In genomic region chr9:7240569-7241311, GRCh38 we compare ENCODE assay signal across 23 cellular contexts.
"Had no signal": no experiment of that assay in that cellular context is flagged by ENCODE, and none has a peak within 500 bp of the region (broad histone marks: within the 10 kb centered on the region; RNA-seq: fewer than 3 reads in every experiment).

No MANE protein-coding gene starts in this region.

- DNase-seq: activated CD4-positive, alpha-beta memory T cell treated with anti-CD3 and anti-CD28 coated beads, Interleukin-2, amount 10 ng/mL, durations not matched to agents 7 days and 5 days; activated CD4-positive, alpha-beta T cell treated with anti-CD3 and anti-CD28 coated beads for 1 hour; activated CD4-positive, alpha-beta T cell treated with anti-CD3 and anti-CD28 coated beads, Interleukin-2, amount 10 ng/mL, durations not matched to agents 7 days and 5 days; activated CD8-positive, alpha-beta memory T cell treated with anti-CD3 and anti-CD28 coated beads, Interleukin-2, amount 50 U/mL, for 48 hours; activated gamma-delta T cell; activated naive CD4-positive, alpha-beta T cell treated with anti-CD3 and anti-CD28 coated beads, Interleukin-2, amount 10 ng/mL, durations not matched to agents 7 days and 5 days; activated T-cell treated with anti-CD3 and anti-CD28 coated beads, Interleukin-2, amount 50 U/mL, for 24 hours; amniotic stem cell; brain microvascular endothelial cell; cortex of kidney; foreskin keratinocyte; natural killer cell; right lobe of liver; stimulated activated CD4-positive, alpha-beta T cell treated with anti-CD3 and anti-CD28 coated beads, Interleukin-2, amount 100 ng/mL, for 48 hours; stimulated activated naive CD8-positive, alpha-beta T cell treated with anti-CD3 and anti-CD28 coated beads, Interleukin-15, Interleukin-2, amounts not matched to agents 100 U/mL and 50 U/mL, for 24 hours; T-helper 2 cell; uterus had no signal

- H3K36me3 ChIP-seq: brain microvascular endothelial cell, neutrophil, right lobe of liver, thoracic aorta, uterus had no signal

- H3K27ac Mint-ChIP-seq: activated CD4-positive, alpha-beta memory T cell treated with anti-CD3 and anti-CD28 coated beads, Interleukin-2, amount 10 ng/mL, durations not matched to agents 7 days and 5 days; activated CD4-positive, alpha-beta T cell treated with anti-CD3 and anti-CD28 coated beads, Interleukin-2, amount 10 ng/mL, durations not matched to agents 7 days and 5 days; activated naive CD4-positive, alpha-beta T cell treated with anti-CD3 and anti-CD28 coated beads, Interleukin-2, amount 10 ng/mL, durations not matched to agents 7 days and 5 days; activated T-cell treated with anti-CD3 and anti-CD28 coated beads, Interleukin-2, amount 50 U/mL, for 24 hours; natural killer cell; progenitor cell of endocrine pancreas; type B pancreatic cell had no signal

- H3K4me1 ChIP-seq: foreskin keratinocyte, right lobe of liver, uterus had no signal

- H3K27ac ChIP-seq: brain microvascular endothelial cell, foreskin keratinocyte, neutrophil, right lobe of liver, thoracic aorta, uterus had no signal

- H3K36me3 Mint-ChIP-seq: natural killer cell, type B pancreatic cell had no signal

- H3K4me3 ChIP-seq: right lobe of liver, thoracic aorta, uterus had no signal

- H3K4me1 Mint-ChIP-seq: natural killer cell had no signal

- FAIRE-seq: astrocyte had no signal

- H3K4me3 Mint-ChIP-seq: activated CD4-positive, alpha-beta memory T cell treated with anti-CD3 and anti-CD28 coated beads, Interleukin-2, amount 10 ng/mL, durations not matched to agents 7 days and 5 days; activated CD4-positive, alpha-beta T cell treated with anti-CD3 and anti-CD28 coated beads, Interleukin-2, amount 10 ng/mL, durations not matched to agents 7 days and 5 days; activated naive CD4-positive, alpha-beta T cell treated with anti-CD3 and anti-CD28 coated beads, Interleukin-2, amount 10 ng/mL, durations not matched to agents 7 days and 5 days; activated T-cell treated with anti-CD3 and anti-CD28 coated beads, Interleukin-2, amount 50 U/mL, for 24 hours; natural killer cell; type B pancreatic cell had no signal

- ATAC-seq: esophagus mucosa; foreskin keratinocyte; natural killer cell; right lobe of liver; stimulated activated naive CD8-positive, alpha-beta T cell treated with anti-CD3 and anti-CD28 coated beads, Interleukin-15, Interleukin-2, amounts not matched to agents 100 U/mL and 50 U/mL, for 24 hours had no signal

- H3K27me3 Mint-ChIP-seq: activated T-cell treated with anti-CD3 and anti-CD28 coated beads, Interleukin-2, amount 50 U/mL, for 24 hours had no signal

- H3K27me3 ChIP-seq: brain microvascular endothelial cell, right lobe of liver, uterus had no signal

- H3K9me3 Mint-ChIP-seq: activated naive CD4-positive, alpha-beta T cell treated with anti-CD3 and anti-CD28 coated beads, Interleukin-2, amount 10 ng/mL, durations not matched to agents 7 days and 5 days; activated T-cell treated with anti-CD3 and anti-CD28 coated beads, Interleukin-2, amount 50 U/mL, for 24 hours; natural killer cell; type B pancreatic cell had no signal

- H3K9me3 ChIP-seq: neutrophil, right lobe of liver, thoracic aorta, uterus had no signal
